ENCODE assay signal across 8 cellular contexts in genomic region chr7:112391841-112392286, GRCh38. TPM values are rescaled to one million over a fixed set of nuclear protein-coding genes. Genes with fewer than 3 reads are reported as not detected.
A peak's percentile ranks its signal among the peaks of the same experiment; 100 is the strongest.
DNase-seq lines count a peak whose midpoint lies in the region; ATAC-seq and TF ChIP-seq lines count a peak whose summit lies in the region.
"Not testable (repeated sequence)": the region's sequence is repeated elsewhere in the genome, so short reads cannot be mapped to it uniquely, and the experiment has no call there.

No MANE protein-coding gene starts in this region.

- H3K27ac Mint-ChIP-seq in endodermal cell, result peak overlapping the region; percentile 71

- peak overlapping the region; percentile 51 for H3K9ac ChIP-seq in endodermal cell (ENCODE audit: extremely low read depth, low read length, poor library complexity, severe bottlenecking)
- peak overlapping the region; percentile 82 for H3K9ac ChIP-seq in mesenchymal stem cell (ENCODE audit: low read length)

- not testable (repeated sequence) for H2AK5ac ChIP-seq in mesenchymal stem cell (ENCODE audit: low read length, severe bottlenecking)

- H3K4me3 ChIP-seq in Jurkat, Clone E6-1 (ENCODE audit: low read length), result peak overlapping the region; percentile 52
- peak overlapping the region; percentile 82 for H3K4me3 ChIP-seq in endodermal cell (ENCODE audit: low read length)
- peak overlapping the region; percentile 52 to 79 for H3K4me3 ChIP-seq in mesenchymal stem cell (ENCODE audit: insufficient read depth in 1 of 2, low read depth in 1 of 2, low read length in 2 of 2)

- ATAC-seq in GM19468 (IDR thresholded peaks at IDR 0.05; ENCODE audit: extremely low read depth, unreplicated experiment), result peak; percentile 51

- not testable (repeated sequence) for H4K91ac ChIP-seq in mesenchymal stem cell (ENCODE audit: low read length)

- peak overlapping the region; percentile 40 for H3K4me2 ChIP-seq in mesenchymal stem cell (ENCODE audit: low read length, poor library complexity, severe bottlenecking)

- H3K14ac ChIP-seq in mesenchymal stem cell (ENCODE audit: low read length in 2 of 2), result peak overlapping the region in 1 of 2 experiments; percentile 3

- H3K36me3 ChIP-seq in endodermal cell (ENCODE audit: control insufficient read depth, insufficient read depth, low read length); mesenchymal stem cell (ENCODE audit: control insufficient read depth in 1 of 2, insufficient read depth in 2 of 2, low read depth in 1 of 2, low read length in 2 of 2): not testable (repeated sequence)

- not testable (repeated sequence) for H3K27me3 Mint-ChIP-seq in endodermal cell (ENCODE audit: insufficient read depth)

- not testable (repeated sequence) for H3K18ac ChIP-seq in mesenchymal stem cell (ENCODE audit: low read depth in 1 of 2, low read length in 2 of 2)

- H3K4me1 ChIP-seq in endodermal cell (ENCODE audit: control insufficient read depth, insufficient read depth, low read length); mesenchymal stem cell (ENCODE audit: control insufficient read depth, insufficient read depth, low read depth, low read length): not testable (repeated sequence)

- H3K9me3 ChIP-seq in endodermal cell (ENCODE audit: control insufficient read depth, low read length); mesenchymal stem cell (ENCODE audit: control insufficient read depth, low read length): not testable (repeated sequence)

- not testable (repeated sequence) for H2BK5ac ChIP-seq in mesenchymal stem cell (ENCODE audit: low read depth, low read length, poor library complexity, severe bottlenecking)

- not testable (repeated sequence) for TF ChIP-seq CTCF in C4-2B (conservative IDR thresholded peaks at IDR 0.05); endodermal cell (conservative IDR thresholded peaks at IDR 0.05)

- H3K4me1 Mint-ChIP-seq in endodermal cell, result peaks cover 10% of the 10 kb centered on the region

- 0 to 1% methylated on average over 6 to 37 of the region's 37 CpGs for WGBS in endodermal cell (ENCODE audit: insufficient coverage in 1 of 2, insufficient read length in 1 of 2), 2 experiments
- under 1% methylated on average over 37 of the region's 37 CpGs for WGBS in mesenchymal stem cell

- H4K8ac ChIP-seq in mesenchymal stem cell (ENCODE audit: low read length), result not testable (repeated sequence)

- not testable (repeated sequence) for H2BK12ac ChIP-seq in mesenchymal stem cell (ENCODE audit: low read length in 2 of 2)

- not testable (repeated sequence) for H3K36me3 Mint-ChIP-seq in endodermal cell (ENCODE audit: low read depth)

- H3K27me3 ChIP-seq in endodermal cell (ENCODE audit: control insufficient read depth, insufficient read depth, low read length, poor library complexity, severe bottlenecking); mesenchymal stem cell (ENCODE audit: control insufficient read depth in 1 of 2, insufficient read depth in 1 of 2, low read length in 2 of 2): not testable (repeated sequence)

- peak overlapping the region; percentile 52 for H3K27ac ChIP-seq in C4-2B
- peak overlapping the region; percentile 73 for H3K27ac ChIP-seq in endodermal cell (ENCODE audit: low read depth, low read length)
- H3K27ac ChIP-seq in mesenchymal stem cell (ENCODE audit: low read length, poor library complexity, severe bottlenecking), result peak overlapping the region; percentile 20

- DNase-seq in Jurkat, Clone E6-1 (ENCODE audit: low read depth, low spot score), result peak; percentile 57
- DNase-seq in OCI-M1 (lab: John Stamatoyannopoulos, UW), result peak; percentile 3
- peak; percentile 50 for DNase-seq in activated T-cell treated with anti-CD3 and anti-CD28 coated beads for 1 hour (ENCODE audit: low read depth)
- DNase-seq in endodermal cell, result peak; percentile 80
- DNase-seq in mesenchymal stem cell, result peak; percentile 51
- peak; percentile 46 to 66 (median 61) for DNase-seq in stimulated activated CD4-positive, alpha-beta T cell treated with anti-CD3 and anti-CD28 coated beads, TNF-alpha, amount 100 ng/mL, for 24 hours (ENCODE audit: low read depth in 3 of 3)

- not testable (repeated sequence) for H3K79me1 ChIP-seq in mesenchymal stem cell (replicated peaks; ENCODE audit: low read length, poor library complexity, severe bottlenecking)

- H2BK120ac ChIP-seq in mesenchymal stem cell (ENCODE audit: low read depth, low read length), result not testable (repeated sequence)

- H2BK15ac ChIP-seq in mesenchymal stem cell (ENCODE audit: low read depth, poor library complexity, severe bottlenecking), result not testable (repeated sequence)

- H3K9me3 Mint-ChIP-seq in endodermal cell, result not testable (repeated sequence)

- H3K4me3 Mint-ChIP-seq in endodermal cell, result peak overlapping the region; percentile 69

- not testable (repeated sequence) for H3K4ac ChIP-seq in mesenchymal stem cell (ENCODE audit: low read depth in 1 of 2, low read length in 2 of 2)

- not testable (repeated sequence) for H3K23ac ChIP-seq in mesenchymal stem cell (ENCODE audit: low read length in 2 of 2)

- H2AFZ ChIP-seq in mesenchymal stem cell (ENCODE audit: low read depth, low read length), result not testable (repeated sequence)

RNA-seq across cellular contexts. Expression of gene IFRD1, which starts 58.4 kb away (rescaled TPM):
- polyA plus RNA-seq in Jurkat, Clone E6-1 (2012; ENCODE audit: insufficient read depth, insufficient read length), result 34.7 TPM
- 10 to 100 TPM; 54.3 to 57.6 TPM for total RNA-seq in endodermal cell
- polyA plus RNA-seq in endodermal cell (2013, experiment 1 of 2), result 56.9 TPM
- 47.7 TPM for polyA plus RNA-seq in endodermal cell (2013, experiment 2 of 2)
- 25.6 TPM for polyA plus RNA-seq in mesenchymal stem cell (2013, experiment 1 of 2)
- 26.0 TPM for polyA plus RNA-seq in mesenchymal stem cell (2013, experiment 2 of 2)

Comparison
In these comparisons a context has a peak if more than half of its experiments do, and no peak if none do; other contexts are left out.
1. Peak in every context shown above with its lines: DNase-seq, ATAC-seq, H3K4me3 ChIP-seq and H3K27ac ChIP-seq.
2. H3K27ac ChIP-seq: peak in every context shown above with its lines; median percentile 73 in endodermal cell; 52 in C4-2B; 20 in mesenchymal stem cell.
3. DNase-seq: peak in every context shown above with its lines; median percentile 80 in endodermal cell; 61 in stimulated activated CD4-positive, alpha-beta T cell treated with anti-CD3 and anti-CD28 coated beads, TNF-alpha, amount 100 ng/mL, for 24 hours; 57 in Jurkat, Clone E6-1; 51 in mesenchymal stem cell; 50 in activated T-cell treated with anti-CD3 and anti-CD28 coated beads for 1 hour; 3 in OCI-M1.